In the genomic region with DNA sequence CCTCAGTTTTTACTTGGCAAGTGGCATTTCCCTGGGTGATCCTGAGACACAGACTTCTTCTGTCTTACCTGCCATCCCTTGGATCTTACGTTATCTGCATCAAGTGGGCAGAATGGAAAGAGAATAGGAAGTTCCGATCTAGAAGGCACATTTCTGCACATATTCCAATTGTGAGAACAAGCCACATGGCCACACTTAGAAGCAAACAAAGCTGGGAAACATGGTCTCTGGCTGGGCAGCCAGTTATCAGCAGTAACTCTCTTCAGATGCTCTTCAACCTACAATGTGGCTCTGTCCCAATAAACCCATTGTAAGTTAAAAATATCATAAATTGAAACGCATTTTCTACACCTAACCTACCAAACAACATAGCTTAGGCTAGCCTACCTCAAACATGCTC, we compare ENCODE assay signal across 1 cellular context.
TF ChIP-seq lines count a peak whose summit lies in the region.

No MANE protein-coding gene starts in this region.

TF ChIP-seq in WTC11, 78 proteins besides CTCF, POLR2A, EP300 and RAD21 (continued from another document):
- TF ChIP-seq, protein P1, sequence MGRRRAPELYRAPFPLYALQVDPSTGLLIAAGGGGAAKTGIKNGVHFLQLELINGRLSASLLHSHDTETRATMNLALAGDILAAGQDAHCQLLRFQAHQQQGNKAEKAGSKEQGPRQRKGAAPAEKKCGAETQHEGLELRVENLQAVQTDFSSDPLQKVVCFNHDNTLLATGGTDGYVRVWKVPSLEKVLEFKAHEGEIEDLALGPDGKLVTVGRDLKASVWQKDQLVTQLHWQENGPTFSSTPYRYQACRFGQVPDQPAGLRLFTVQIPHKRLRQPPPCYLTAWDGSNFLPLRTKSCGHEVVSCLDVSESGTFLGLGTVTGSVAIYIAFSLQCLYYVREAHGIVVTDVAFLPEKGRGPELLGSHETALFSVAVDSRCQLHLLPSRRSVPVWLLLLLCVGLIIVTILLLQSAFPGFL (CRISPR knock-in tag; IDR thresholded peaks at IDR 0.05; ENCODE audit: borderline replicate concordance), result no peak
